In genomic region chr14:68924392-68925158, GRCh38 we compare ENCODE assay signal across 1 cellular context.
TF ChIP-seq lines count a peak whose summit lies in the region.

No MANE protein-coding gene starts in this region.

TF ChIP-seq in endothelial cell of umbilical vein, 7 proteins besides CTCF, POLR2A, EP300 and RAD21 (continued from another document):
- TF ChIP-seq JUN (IDR thresholded peaks at IDR 0.05; ENCODE audit: borderline replicate concordance, insufficient read depth, insufficient read length, low read depth): no peak
